In genomic region chr7:143346018-143346417, GRCh38 we compare ENCODE assay signal across 23 cellular contexts. TPM values are rescaled to one million over a fixed set of nuclear protein-coding genes. Genes with fewer than 3 reads are reported as not detected.
A peak's percentile ranks its signal among the peaks of the same experiment; 100 is the strongest.
DNase-seq lines count a peak whose midpoint lies in the region; ATAC-seq, FAIRE-seq and TF ChIP-seq lines count a peak whose summit lies in the region.
"Had no signal": no experiment of that assay in that cellular context is flagged by ENCODE, and none has a peak within 500 bp of the region (broad histone marks: within the 10 kb centered on the region; RNA-seq: fewer than 3 reads in every experiment).

No MANE protein-coding gene starts in this region.

- H3K9me2 ChIP-seq in HCT116 (ENCODE audit: insufficient read depth) = no peaks in the 10 kb centered on the region

- no peaks in the 10 kb centered on the region for H3K36me3 Mint-ChIP-seq in activated CD4-positive, alpha-beta memory T cell treated with anti-CD3 and anti-CD28 coated beads, Interleukin-2, amount 10 ng/mL, durations not matched to agents 7 days and 5 days (ENCODE audit: low read depth)
- no peaks in the 10 kb centered on the region for H3K36me3 Mint-ChIP-seq in stimulated activated memory B cell treated with anti-CD40 and anti-IgM and Interleukin-4, amounts not matched to agents 10 μg/mL and 1 μg/mL and 100 μg/mL, for 72 hours
- no peaks in the 10 kb centered on the region for H3K36me3 Mint-ChIP-seq in mesothelial cell of epicardium
- H3K36me3 Mint-ChIP-seq: activated naive CD4-positive, alpha-beta T cell treated with anti-CD3 and anti-CD28 coated beads, Interleukin-2, amount 50 U/mL, for 72 hours had no signal

- H3K79me2 ChIP-seq in HCT116 (ENCODE audit: insufficient read depth, low read length) = no peaks in the 10 kb centered on the region
- H3K79me2 ChIP-seq: parathyroid adenoma had no signal

- peaks cover 33% of the 10 kb centered on the region for H3K27me3 Mint-ChIP-seq in activated CD4-positive, alpha-beta memory T cell treated with anti-CD3 and anti-CD28 coated beads, Interleukin-2, amount 10 ng/mL, durations not matched to agents 7 days and 5 days
- H3K27me3 Mint-ChIP-seq in stimulated activated memory B cell treated with anti-CD40 and anti-IgM and Interleukin-4, amounts not matched to agents 10 μg/mL and 1 μg/mL and 100 μg/mL, for 72 hours = peaks cover 35% of the 10 kb centered on the region
- H3K27me3 Mint-ChIP-seq in mesothelial cell of epicardium (ENCODE audit: low read depth) = peaks cover 38% of the 10 kb centered on the region

- H3K4me3 Mint-ChIP-seq in activated CD4-positive, alpha-beta memory T cell treated with anti-CD3 and anti-CD28 coated beads, Interleukin-2, amount 10 ng/mL, durations not matched to agents 7 days and 5 days = peak overlapping the region; percentile 59
- H3K4me3 Mint-ChIP-seq in stimulated activated memory B cell treated with anti-CD40 and anti-IgM and Interleukin-4, amounts not matched to agents 10 μg/mL and 1 μg/mL and 100 μg/mL, for 72 hours = no peak overlapping the region
- H3K4me3 Mint-ChIP-seq in mesothelial cell of epicardium = no peak overlapping the region

- H3K4me3 ChIP-seq in A549 (no peak overlapping the region; the same call in 2 of the 3 replicates), HCT116 (replicated peaks in 1 of 2; ENCODE audit: low read depth in 1 of 2, low read length in 2 of 2) (peak overlapping the region in 1 of 2 experiments; percentile 51; a peak in 1 of 4 replicates), iPS-18c (ENCODE audit: insufficient read depth, low read depth, low read length) (0 out of 2 replicates have a peak overlapping the region, but pooled peaks have one; percentile 25)
- H3K4me3 ChIP-seq: MG63 had no signal

- TSS peak; percentile 30 for BruUV-seq in HCT116 (replicated peaks; lab: Mats Ljungman, UMichigan)

- no peak overlapping the region for H3K27ac Mint-ChIP-seq in activated CD4-positive, alpha-beta memory T cell treated with anti-CD3 and anti-CD28 coated beads, Interleukin-2, amount 10 ng/mL, durations not matched to agents 7 days and 5 days
- no peak overlapping the region for H3K27ac Mint-ChIP-seq in stimulated activated memory B cell treated with anti-CD40 and anti-IgM and Interleukin-4, amounts not matched to agents 10 μg/mL and 1 μg/mL and 100 μg/mL, for 72 hours
- no peak overlapping the region for H3K27ac Mint-ChIP-seq in mesothelial cell of epicardium
- H3K27ac Mint-ChIP-seq: nephron had no signal

- H3K9me3 Mint-ChIP-seq in activated CD4-positive, alpha-beta memory T cell treated with anti-CD3 and anti-CD28 coated beads, Interleukin-2, amount 10 ng/mL, durations not matched to agents 7 days and 5 days = no peaks in the 10 kb centered on the region
- H3K9me3 Mint-ChIP-seq in stimulated activated memory B cell treated with anti-CD40 and anti-IgM and Interleukin-4, amounts not matched to agents 10 μg/mL and 1 μg/mL and 100 μg/mL, for 72 hours = no peaks in the 10 kb centered on the region
- H3K9me3 Mint-ChIP-seq in mesothelial cell of epicardium = no peaks in the 10 kb centered on the region
- H3K9me3 Mint-ChIP-seq: activated naive CD4-positive, alpha-beta T cell treated with anti-CD3 and anti-CD28 coated beads, Interleukin-2, amount 50 U/mL, for 72 hours; nephron had no signal

- no peaks in the 10 kb centered on the region for H3K36me3 ChIP-seq in HCT116 (ENCODE audit: control insufficient read depth in 1 of 2, insufficient read depth in 2 of 2, low read length in 2 of 2)
- H3K36me3 ChIP-seq: MG63, thoracic aorta had no signal

- peak overlapping the region; percentile 40; the same call in 1 of the 2 replicates for H3K9ac ChIP-seq in HCT116 (ENCODE audit: low read length)
- H3K9ac ChIP-seq: parathyroid adenoma had no signal

- CTCF ChIA-PET in A549 (lab: Yijun Ruan, JAX) = interaction anchor here (0.8 to 2.9 kb wide), 21 partner anchors 10 to 105 kb away, joined by 3 to 15 read pairs (median 6); partner anchors contain the start of gene CLCN1
- CTCF ChIA-PET in HCT116 (lab: Charles Lee) = interaction anchor here (0.6 to 2.7 kb wide), 6 partner anchors 9 to 105 kb away, joined by 3 to 14 read pairs (median 5); no protein-coding TSS in a partner anchor
- CTCF ChIA-PET in activated CD4-positive, alpha-beta memory T cell treated with anti-CD3 and anti-CD28 coated beads, Interleukin-2, amount 10 ng/mL, durations not matched to agents 7 days and 5 days (lab: Charles Lee) = interaction anchor here (0.6 to 2.2 kb wide), 20 partner anchors 11 to 127 kb away, joined by 3 to 26 read pairs (median 5); partner anchors contain the start of genes EPHA1 and GSTK1

- no peak for FAIRE-seq in A549 (lab: Jason Lieb, UNC)
- FAIRE-seq: D721Med, GM12891 had no signal

- no peak for DNase-seq in A549 (ENCODE audit: low read depth in 1 of 2, low spot score in 1 of 2)
- no peak for DNase-seq in HCT116 (ENCODE audit: low read depth, low spot score)
- no peak for DNase-seq in activated CD4-positive, alpha-beta memory T cell treated with anti-CD3 and anti-CD28 coated beads, Interleukin-2, amount 10 ng/mL, durations not matched to agents 7 days and 5 days
- DNase-seq in T1000 (lab: John Stamatoyannopoulos, UW) = no peak
- no peak for DNase-seq in erythroblast (lab: John Stamatoyannopoulos, UW)
- DNase-seq in mesothelial cell of epicardium (ENCODE audit: low spot score in 2 of 2, unreplicated experiment in 2 of 2) = no peak
- DNase-seq: C1 segment of cervical spinal cord, cortex of kidney, MG63, NCI-H1436 treated with DMSO at 0.1 percent for 48 hours, NCI-H2107, NCI-H446, PC-3 had no signal

- TF ChIP-seq POLR2A in A549 (IDR thresholded peaks at IDR 0.05; ENCODE audit: low read length) = no peak
- TF ChIP-seq POLR2A in HCT116 (IDR thresholded peaks at IDR 0.05; ENCODE audit: borderline replicate concordance, extremely low read depth, insufficient read depth, insufficient read length) = no peak
- no peak for TF ChIP-seq POLR2A in erythroblast (IDR thresholded peaks at IDR 0.05; ENCODE audit: low read length)

- RAD21 ChIA-PET in HCT116 (lab: Charles Lee; ENCODE audit: low non-redundant PET in 1 of 2, low total read pairs in 2 of 2, uncharacterized antibody in 2 of 2, unreplicated experiment in 2 of 2) = no interaction called here

- TF ChIP-seq RAD21 in A549 (conservative IDR thresholded peaks at IDR 0.05 in 1 of 2, IDR thresholded peaks at IDR 0.05 in 1 of 2) (no peak), HCT116 (IDR thresholded peaks at IDR 0.05; ENCODE audit: low read depth) (no peak)

- peak overlapping the region; percentile 89 for H2AFZ ChIP-seq in HCT116 (ENCODE audit: low read depth, low read length, poor library complexity, severe bottlenecking)

- H3K27ac ChIP-seq in A549 = no peak overlapping the region; a peak in 1 of 6 replicates
- no peak overlapping the region for H3K27ac ChIP-seq in HCT116 (ENCODE audit: low read depth, low read length)
- H3K27ac ChIP-seq: parathyroid adenoma, thoracic aorta had no signal

- TF ChIP-seq CTCF in A549 (IDR thresholded peaks at IDR 0.05) (no peak), HCT116 (IDR thresholded peaks at IDR 0.05 in 2 of 3, conservative IDR thresholded peaks at IDR 0.05 in 1 of 3; ENCODE audit: borderline replicate concordance in 1 of 3, insufficient read depth in 1 of 3, low read depth in 2 of 3, low read length in 2 of 3) (no peak), mesothelial cell of epicardium (IDR thresholded peaks at IDR 0.05; ENCODE audit: unreplicated experiment) (no peak)

- intact Hi-C loops in HCT116 (cut with micrococcal nuclease) = no loop called here

- H3K4me1 Mint-ChIP-seq in activated CD4-positive, alpha-beta memory T cell treated with anti-CD3 and anti-CD28 coated beads, Interleukin-2, amount 10 ng/mL, durations not matched to agents 7 days and 5 days = peaks cover 11% of the 10 kb centered on the region
- peaks cover 9% of the 10 kb centered on the region for H3K4me1 Mint-ChIP-seq in stimulated activated memory B cell treated with anti-CD40 and anti-IgM and Interleukin-4, amounts not matched to agents 10 μg/mL and 1 μg/mL and 100 μg/mL, for 72 hours
- peaks cover 6% of the 10 kb centered on the region for H3K4me1 Mint-ChIP-seq in mesothelial cell of epicardium
- H3K4me1 Mint-ChIP-seq: nephron had no signal

- 86% methylated on average over 3 of the region's 4 CpGs for WGBS in A549 (ENCODE audit: missing lambda C conversion rate)

- POLR2A ChIA-PET in A549 (lab: Yijun Ruan, JAX) (interaction anchor here (1.0 kb wide), 1 partner anchor 34 kb away, joined by 6 read pairs; no protein-coding TSS in a partner anchor), HCT116 (lab: Charles Lee) (no interaction called here)
- POLR2A ChIA-PET in activated CD4-positive, alpha-beta memory T cell treated with anti-CD3 and anti-CD28 coated beads, Interleukin-2, amount 10 ng/mL, durations not matched to agents 7 days and 5 days (lab: Charles Lee) = interaction anchor here (0.6 to 1.6 kb wide), 3 partner anchors 18 to 34 kb away, joined by 3 to 6 read pairs (median 3); no protein-coding TSS in a partner anchor

- no peak for TF ChIP-seq EP300 in A549 (IDR thresholded peaks at IDR 0.05)

- H3K27me3 ChIP-seq in HCT116 (ENCODE audit: insufficient read depth, low read length) = no peaks in the 10 kb centered on the region
- H3K27me3 ChIP-seq: MG63 had no signal

- H3K4me2 ChIP-seq in A549 (peak overlapping the region; percentile 78; the same call in 1 of the 3 replicates), HCT116 (ENCODE audit: low read length) (peak overlapping the region; percentile 80)

- ATAC-seq in A549 (peak; percentile 8 to 10; a peak in 4 of 6 replicates), HCT116 (no peak; the same call in 1 of the 2 replicates)
- no peak for ATAC-seq in stimulated activated memory B cell treated with anti-CD40 and anti-IgM and Interleukin-4, amounts not matched to agents 10 μg/mL and 1 μg/mL and 100 μg/mL, for 72 hours
- ATAC-seq: PC-3 had no signal

- H4K20me1 ChIP-seq in HCT116 (ENCODE audit: insufficient read depth) = no peaks in the 10 kb centered on the region

- H3K9me3 ChIP-seq in A549 (no peaks in the 10 kb centered on the region), HCT116 (ENCODE audit: control insufficient read depth in 1 of 2, insufficient read depth in 1 of 2, low read depth in 1 of 2, low read length in 2 of 2) (no peaks in the 10 kb centered on the region), iPS-18c (ENCODE audit: control insufficient read depth, insufficient read depth, low read length) (no peaks in the 10 kb centered on the region)
- H3K9me3 ChIP-seq: MG63, thoracic aorta had no signal

- no peaks in the 10 kb centered on the region for H3K4me1 ChIP-seq in A549
- peaks cover 4 to 14% of the 10 kb centered on the region in 2 experiments; a peak in 3 of 4 replicates for H3K4me1 ChIP-seq in HCT116 (ENCODE audit: control insufficient read depth in 1 of 2, insufficient read depth in 2 of 2, low read length in 2 of 2)

RNA-seq across cellular contexts. Expression of gene FAM131B, which starts 16.5 kb away (rescaled TPM):
- polyA plus RNA-seq in A549 (2011; rRNA removed) (0.52 and 0.78 TPM in 2 replicates), A549 (2017; fragmentation: RNase III; extraction: RNeasy Plus Mini Kit Qiagen cat#74134 plus additional on column Dnase treatment) (0.16 to 0.32 TPM (median 0.19 TPM) in 3 replicates)
- polyA plus RNA-seq in A549 (2012; cell fraction: cytosol; rRNA removed) = 0.15 and 0.18 TPM in 2 replicates
- 0.19 and 0.50 TPM in 2 replicates for polyA plus RNA-seq in A549 (2012; cell fraction: nucleus; rRNA removed)
- polyA minus RNA-seq in A549 (2011; rRNA and poly(A)+ RNA removed) = 0.83 and 1.3 TPM in 2 replicates
- total RNA-seq in HCT116 (2021; ENCODE audit: unreplicated experiment) (0.20 TPM), mesothelial cell of epicardium (5.6 to 6.1 TPM (median 5.8 TPM) in 3 replicates)
- 0.21 and 0.34 TPM in 2 replicates for polyA plus RNA-seq in HCT116 (2012)
- total RNA-seq in activated CD4-positive, alpha-beta memory T cell treated with anti-CD3 and anti-CD28 coated beads, Interleukin-2, amount 10 ng/mL, durations not matched to agents 7 days and 5 days = 1 to 10 TPM; 1.2 TPM

RNA-seq across cellular contexts. Expression of gene CLCN1, which starts 30.1 kb away (rescaled TPM):
- polyA plus RNA-seq in A549 (2011; rRNA removed) = 0.08 TPM in 1 of 2 replicates, not detected in the other
- polyA plus RNA-seq in A549 (2012; cell fraction: cytosol; rRNA removed) = 0.01 and 0.03 TPM in 2 replicates
- 0.06 TPM in 1 of 2 replicates, not detected in the other for polyA plus RNA-seq in A549 (2012; cell fraction: nucleus; rRNA removed)
- 0.03 TPM in 1 of 3 replicates, not detected in the others for polyA plus RNA-seq in A549 (2017; fragmentation: RNase III; extraction: RNeasy Plus Mini Kit Qiagen cat#74134 plus additional on column Dnase treatment)
- polyA minus RNA-seq in A549 (2011; rRNA and poly(A)+ RNA removed) = 0.08 and 0.10 TPM in 2 replicates
- total RNA-seq in HCT116 (2021; ENCODE audit: unreplicated experiment) = 0.47 TPM
- 0.56 and 0.94 TPM in 2 replicates for polyA plus RNA-seq in HCT116 (2012)
- under 1 TPM in 1 of 2 experiments, not detected in 1; 0.10 TPM for total RNA-seq in activated CD4-positive, alpha-beta memory T cell treated with anti-CD3 and anti-CD28 coated beads, Interleukin-2, amount 10 ng/mL, durations not matched to agents 7 days and 5 days
- total RNA-seq in mesothelial cell of epicardium = 0.07 to 0.16 TPM (median 0.11 TPM) in 3 replicates
- total RNA-seq: cardiac septum, left lobe of liver had no signal

RNA-seq across cellular contexts. Expression of gene ZYX, which starts 35.1 kb away (rescaled TPM):
- polyA plus RNA-seq in A549 (2011; rRNA removed) (13.3 and 24.5 TPM in 2 replicates), A549 (2017; fragmentation: RNase III; extraction: RNeasy Plus Mini Kit Qiagen cat#74134 plus additional on column Dnase treatment) (109 to 124 TPM (median 119 TPM) in 3 replicates)
- 89.4 and 115 TPM in 2 replicates for polyA plus RNA-seq in A549 (2012; cell fraction: cytosol; rRNA removed)
- 182 and 185 TPM in 2 replicates for polyA plus RNA-seq in A549 (2012; cell fraction: nucleus; rRNA removed)
- polyA minus RNA-seq in A549 (2011; rRNA and poly(A)+ RNA removed) = 37.2 and 58.9 TPM in 2 replicates
- total RNA-seq in HCT116 (2021; ENCODE audit: unreplicated experiment) (144 TPM), mesothelial cell of epicardium (284 to 295 TPM (median 290 TPM) in 3 replicates)
- polyA plus RNA-seq in HCT116 (2012) = 188 and 199 TPM in 2 replicates
- 100 to 1,000 TPM; 235 to 249 TPM for total RNA-seq in activated CD4-positive, alpha-beta memory T cell treated with anti-CD3 and anti-CD28 coated beads, Interleukin-2, amount 10 ng/mL, durations not matched to agents 7 days and 5 days

RNA-seq across cellular contexts. Expression of gene CASP2, which starts 57.9 kb away (rescaled TPM):
- polyA plus RNA-seq in A549 (2011; rRNA removed) = 24.6 and 26.0 TPM in 2 replicates
- 12.4 and 14.5 TPM in 2 replicates for polyA plus RNA-seq in A549 (2012; cell fraction: cytosol; rRNA removed)
- 30.5 and 39.3 TPM in 2 replicates for polyA plus RNA-seq in A549 (2012; cell fraction: nucleus; rRNA removed)
- 17.7 to 19.9 TPM (median 18.7 TPM) in 3 replicates for polyA plus RNA-seq in A549 (2017; fragmentation: RNase III; extraction: RNeasy Plus Mini Kit Qiagen cat#74134 plus additional on column Dnase treatment)
- 53.6 and 55.0 TPM in 2 replicates for polyA minus RNA-seq in A549 (2011; rRNA and poly(A)+ RNA removed)
- total RNA-seq in HCT116 (2021; ENCODE audit: unreplicated experiment) = 64.1 TPM
- polyA plus RNA-seq in HCT116 (2012) = 21.4 and 22.9 TPM in 2 replicates
- total RNA-seq in activated CD4-positive, alpha-beta memory T cell treated with anti-CD3 and anti-CD28 coated beads, Interleukin-2, amount 10 ng/mL, durations not matched to agents 7 days and 5 days = 100 to 1,000 TPM; 117 to 122 TPM
- total RNA-seq in mesothelial cell of epicardium = 53.3 to 56.5 TPM (median 55.4 TPM) in 3 replicates

Comparison
In these comparisons a context has a peak if more than half of its experiments do, and no peak if none do; other contexts are left out.
1. ATAC-seq: peak in A549 (2 of 2); none in HCT116 (single experiment) and stimulated activated memory B cell treated with anti-CD40 and anti-IgM and Interleukin-4, amounts not matched to agents 10 μg/mL and 1 μg/mL and 100 μg/mL, for 72 hours (single experiment).